ENCODE assay signal across 9 cellular contexts in the genomic region with DNA sequence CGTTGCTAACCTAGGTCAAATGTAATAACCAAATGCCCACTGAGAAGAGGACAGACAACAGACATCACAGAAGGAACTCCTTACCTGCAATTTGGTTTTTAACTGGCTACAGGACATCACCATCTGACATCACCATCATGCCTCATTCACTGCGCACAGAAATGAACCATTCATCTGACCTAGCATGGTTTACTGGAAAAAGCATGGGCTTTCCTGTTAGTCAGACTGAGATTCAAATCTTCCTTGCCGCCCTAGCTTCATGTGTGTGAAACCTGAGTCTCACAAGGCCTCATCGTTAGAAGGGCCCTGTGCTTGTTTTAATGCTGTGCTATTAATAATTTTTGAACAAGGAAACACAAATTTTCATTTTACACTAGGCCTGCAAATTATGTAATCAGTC. TPM values are rescaled to one million over a fixed set of nuclear protein-coding genes. Genes with fewer than 3 reads are reported as not detected.
DNase-seq lines count a peak whose midpoint lies in the region; ATAC-seq and TF ChIP-seq lines count a peak whose summit lies in the region.
"Had no signal": no experiment of that assay in that cellular context is flagged by ENCODE, and none has a peak within 500 bp of the region (broad histone marks: within the 10 kb centered on the region; RNA-seq: fewer than 3 reads in every experiment).

No MANE protein-coding gene starts in this region.

- H3K4me1 Mint-ChIP-seq in activated B cell treated with CpG ODN at 0.5 μM for 24 hours: peaks cover 39% of the 10 kb centered on the region

- H3K9me3 Mint-ChIP-seq in activated B cell treated with CpG ODN at 0.5 μM for 24 hours: no peaks in the 10 kb centered on the region

- H3K9me2 ChIP-seq in GM23248 (ENCODE audit: insufficient read depth): no peaks in the 10 kb centered on the region

- H3K4me3 ChIP-seq in GM23248 (no peak overlapping the region), esophagus squamous epithelium (no peak overlapping the region)

- H3F3A ChIP-seq in GM23248 (ENCODE audit: insufficient read depth): peaks cover 11% of the 10 kb centered on the region

- intact Hi-C loops in activated B cell treated with CpG ODN at 0.5 μM for 24 hours (cut with micrococcal nuclease): loop anchor here (1.0 kb wide), 1 partner anchor 138 kb away; no protein-coding TSS in a partner anchor
- intact Hi-C loops in esophagus squamous epithelium (cut with DNase I): no loop called here

- no peak overlapping the region for H3K27ac ChIP-seq in GM23248
- H3K27ac ChIP-seq in esophagus squamous epithelium: peak overlapping the region; percentile 86 to 95 (median 92)
- H3K27ac ChIP-seq: SJSA1 had no signal

- POLR2A ChIA-PET in activated B cell treated with CpG ODN at 0.5 μM for 24 hours (lab: Charles Lee): interaction anchor here (1.3 to 2.5 kb wide), 2 partner anchors 95 to 537 kb away, joined by 3 to 8 read pairs; a partner anchor contains a TSS

- no peak for ATAC-seq in activated B cell treated with CpG ODN at 0.5 μM for 24 hours (ENCODE audit: low read depth)
- no peak for ATAC-seq in HG03460 (IDR thresholded peaks at IDR 0.05; ENCODE audit: unreplicated experiment)
- ATAC-seq in HG03039 (IDR thresholded peaks at IDR 0.05; ENCODE audit: unreplicated experiment): no peak

- peaks cover 31% of the 10 kb centered on the region for H3K79me2 ChIP-seq in GM23248 (ENCODE audit: insufficient read depth)

- WGBS in GM23248 (ENCODE audit: low coverage in 1 of 2, low lambda C conversion rate in 2 of 2, missing lambda C conversion rate in 2 of 2), 2 experiments: 98 to 99% methylated on average over 4 of the region's 4 CpGs
- WGBS in esophagus squamous epithelium, 2 donors: 71 to 81% methylated on average over 4 of the region's 4 CpGs

- in situ Hi-C loops in GM23248 (cut with MboI): no loop called here

- no peak for TF ChIP-seq POLR2A in esophagus squamous epithelium (IDR thresholded peaks at IDR 0.05)

- H3K36me3 Mint-ChIP-seq in activated B cell treated with CpG ODN at 0.5 μM for 24 hours (ENCODE audit: low read depth): peaks cover 4% of the 10 kb centered on the region

- peak overlapping the region; percentile 96 for H3K4me3 Mint-ChIP-seq in activated B cell treated with CpG ODN at 0.5 μM for 24 hours

- no peaks in the 10 kb centered on the region for H4K20me1 ChIP-seq in GM23248 (ENCODE audit: insufficient read depth)

- peaks cover 21% of the 10 kb centered on the region for H3K4me1 ChIP-seq in GM23248 (ENCODE audit: insufficient read depth)
- H3K4me1 ChIP-seq in esophagus squamous epithelium: peaks cover 0 to 46% (median 7%) of the 10 kb centered on the region in 3 donors

- H3K9ac ChIP-seq in GM23248: 0 out of 2 replicates have a peak overlapping the region, but pooled peaks have one; percentile 83

- no peaks in the 10 kb centered on the region for H3K27me3 ChIP-seq in GM23248 (replicated peaks; ENCODE audit: insufficient read depth)
- no peaks in the 10 kb centered on the region for H3K27me3 ChIP-seq in esophagus squamous epithelium
- H3K27me3 ChIP-seq: SJSA1 had no signal

- H3K4me2 ChIP-seq in GM23248 (ENCODE audit: unreplicated experiment): peak overlapping the region; percentile 87

- peak overlapping the region; percentile 94 for H3K27ac Mint-ChIP-seq in activated B cell treated with CpG ODN at 0.5 μM for 24 hours

- H3K27me3 Mint-ChIP-seq in activated B cell treated with CpG ODN at 0.5 μM for 24 hours: peaks cover 7% of the 10 kb centered on the region

- H3K9me3 ChIP-seq in GM23248 (ENCODE audit: low read depth) (no peaks in the 10 kb centered on the region), esophagus squamous epithelium (no peaks in the 10 kb centered on the region)
- H3K9me3 ChIP-seq: SJSA1 had no signal

- CTCF ChIA-PET in activated B cell treated with CpG ODN at 0.5 μM for 24 hours (lab: Charles Lee): interaction anchor here (1.1 kb wide), 1 partner anchor 359 kb away, joined by 3 read pairs; no protein-coding TSS in a partner anchor

- TF ChIP-seq CTCF in activated B cell treated with CpG ODN at 0.5 μM for 24 hours (IDR thresholded peaks at IDR 0.05) (no peak), esophagus squamous epithelium (IDR thresholded peaks at IDR 0.05) (no peak)

- H2AFZ ChIP-seq in GM23248: peak overlapping the region; percentile 93

- H3K36me3 ChIP-seq in GM23248 (ENCODE audit: low read depth) (no peaks in the 10 kb centered on the region), esophagus squamous epithelium (no peaks in the 10 kb centered on the region)
- H3K36me3 ChIP-seq: SJSA1 had no signal

- no peak for DNase-seq in GM23248
- DNase-seq in activated B cell treated with CpG ODN at 0.5 μM for 24 hours: no peak
- DNase-seq in esophagus squamous epithelium (lab: John Stamatoyannopoulos, UW): no peak
- peak; percentile 21 to 28 for DNase-seq in stimulated activated CD8-positive, alpha-beta memory T cell treated with anti-CD3 and anti-CD28 coated beads, Interleukin-15, amount 100 ng/mL, for 48 hours (ENCODE audit: low read depth in 2 of 2)
- DNase-seq in DMS79 treated with DMSO at 0.1 percent for 48 hours (lab: John Stamatoyannopoulos, UW): no peak
- no peak for DNase-seq in NCI-H146 treated with DMSO at 0.1 percent for 48 hours (lab: John Stamatoyannopoulos, UW; ENCODE audit: unreplicated experiment)

RNA-seq across cellular contexts. Expression of a gene that starts 1.1 kb away (rescaled TPM):
- 10.4 and 12.0 TPM in 2 replicates for total RNA-seq in GM23248 (2014; rRNA removed; shearing (Covaris generic))
- 28.9 and 29.0 TPM in 2 replicates for polyA plus RNA-seq in GM23248 (2016; fragmentation: Nextera tagmentation; extraction: Ambion mirVana)
- 16.3 and 21.2 TPM in 2 replicates for total RNA-seq in activated B cell treated with CpG ODN at 0.5 μM for 24 hours
- 10 to 100 TPM; 20.9 to 31.5 (median 29.9) TPM for total RNA-seq in esophagus squamous epithelium

RNA-seq across cellular contexts. Expression of a gene that starts 22.7 kb away (rescaled TPM):
- total RNA-seq in GM23248 (2014; rRNA removed; shearing (Covaris generic)): 4.2 and 7.1 TPM in 2 replicates
- 28.7 and 29.6 TPM in 2 replicates for polyA plus RNA-seq in GM23248 (2016; fragmentation: Nextera tagmentation; extraction: Ambion mirVana)
- total RNA-seq in activated B cell treated with CpG ODN at 0.5 μM for 24 hours (4.2 and 4.8 TPM in 2 replicates), esophagus squamous epithelium (10 to 100 TPM; 37.0 to 73.0 (median 48.4) TPM)

Comparison
In these comparisons a context has a peak if more than half of its experiments do, and no peak if none do; other contexts are left out.
1. DNase-seq: peak in stimulated activated CD8-positive, alpha-beta memory T cell treated with anti-CD3 and anti-CD28 coated beads, Interleukin-15, amount 100 ng/mL, for 48 hours (2 of 2); none in GM23248 (single experiment), activated B cell treated with CpG ODN at 0.5 μM for 24 hours (single experiment), esophagus squamous epithelium (single experiment), DMS79 treated with DMSO at 0.1 percent for 48 hours (single experiment) and NCI-H146 treated with DMSO at 0.1 percent for 48 hours (single experiment).